In genomic region chr2:34291076-34291475, GRCh38 we compare ENCODE assay signal across 1 cellular context.
TF ChIP-seq lines count a peak whose summit lies in the region.

No MANE protein-coding gene starts in this region.

TF ChIP-seq in GM12878, 131 proteins besides CTCF, POLR2A, EP300 and RAD21 (continued from another document):
- TF ChIP-seq, protein P1, sequence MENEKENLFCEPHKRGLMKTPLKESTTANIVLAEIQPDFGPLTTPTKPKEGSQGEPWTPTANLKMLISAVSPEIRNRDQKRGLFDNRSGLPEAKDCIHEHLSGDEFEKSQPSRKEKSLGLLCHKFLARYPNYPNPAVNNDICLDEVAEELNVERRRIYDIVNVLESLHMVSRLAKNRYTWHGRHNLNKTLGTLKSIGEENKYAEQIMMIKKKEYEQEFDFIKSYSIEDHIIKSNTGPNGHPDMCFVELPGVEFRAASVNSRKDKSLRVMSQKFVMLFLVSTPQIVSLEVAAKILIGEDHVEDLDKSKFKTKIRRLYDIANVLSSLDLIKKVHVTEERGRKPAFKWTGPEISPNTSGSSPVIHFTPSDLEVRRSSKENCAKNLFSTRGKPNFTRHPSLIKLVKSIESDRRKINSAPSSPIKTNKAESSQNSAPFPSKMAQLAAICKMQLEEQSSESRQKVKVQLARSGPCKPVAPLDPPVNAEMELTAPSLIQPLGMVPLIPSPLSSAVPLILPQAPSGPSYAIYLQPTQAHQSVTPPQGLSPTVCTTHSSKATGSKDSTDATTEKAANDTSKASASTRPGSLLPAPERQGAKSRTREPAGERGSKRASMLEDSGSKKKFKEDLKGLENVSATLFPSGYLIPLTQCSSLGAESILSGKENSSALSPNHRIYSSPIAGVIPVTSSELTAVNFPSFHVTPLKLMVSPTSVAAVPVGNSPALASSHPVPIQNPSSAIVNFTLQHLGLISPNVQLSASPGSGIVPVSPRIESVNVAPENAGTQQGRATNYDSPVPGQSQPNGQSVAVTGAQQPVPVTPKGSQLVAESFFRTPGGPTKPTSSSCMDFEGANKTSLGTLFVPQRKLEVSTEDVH (IDR thresholded peaks at IDR 0.05; ENCODE audit: low read depth, partially characterized antibody), result no peak
- no peak for TF ChIP-seq SUZ12 (IDR thresholded peaks at IDR 0.05; ENCODE audit: unreplicated experiment)
- 0 out of 2 replicates have a peak, but pooled peaks have one; percentile 18 for TF ChIP-seq IKZF1 (conservative IDR thresholded peaks at IDR 0.05)
